Comparison of ENCODE assay signal across 18 cellular contexts in genomic region chr5:153699035-153699434, GRCh38.
"Had no signal": no experiment of that assay in that cellular context is flagged by ENCODE, and none has a peak within 500 bp of the region (broad histone marks: within the 10 kb centered on the region; RNA-seq: fewer than 3 reads in every experiment).

No MANE protein-coding gene starts in this region.

- H3K4me1 Mint-ChIP-seq: activated naive CD4-positive, alpha-beta T cell treated with anti-CD3 and anti-CD28 coated beads, Interleukin-2, amount 10 ng/mL, durations not matched to agents 7 days and 5 days had no signal

- H3K27me3 ChIP-seq: ascending aorta, cardiac muscle cell, suprapubic skin had no signal

- H3K27ac Mint-ChIP-seq: activated naive CD4-positive, alpha-beta T cell treated with anti-CD3 and anti-CD28 coated beads, Interleukin-2, amount 10 ng/mL, durations not matched to agents 7 days and 5 days; nephron progenitor cell; stimulated activated naive CD8-positive, alpha-beta T cell treated with anti-CD3 and anti-CD28 coated beads, Interleukin-15, Interleukin-2, amounts not matched to agents 100 ng/mL and 50 ng/mL, for 24 hours had no signal

- H3K27me3 Mint-ChIP-seq: activated naive CD4-positive, alpha-beta T cell treated with anti-CD3 and anti-CD28 coated beads, Interleukin-2, amount 10 ng/mL, durations not matched to agents 7 days and 5 days; stimulated activated naive CD8-positive, alpha-beta T cell treated with anti-CD3 and anti-CD28 coated beads, Interleukin-15, Interleukin-2, amounts not matched to agents 100 ng/mL and 50 ng/mL, for 24 hours had no signal

- H3K36me3 ChIP-seq: ascending aorta, cardiac muscle cell, prostate gland, suprapubic skin, WERI-Rb-1 had no signal

- H3K9me3 ChIP-seq: ascending aorta, prostate gland, suprapubic skin had no signal

- H3K27ac ChIP-seq: ascending aorta, cardiac muscle cell, dorsolateral prefrontal cortex, prostate gland, suprapubic skin, WERI-Rb-1 had no signal

- H3K9me3 Mint-ChIP-seq: activated naive CD4-positive, alpha-beta T cell treated with anti-CD3 and anti-CD28 coated beads, Interleukin-2, amount 10 ng/mL, durations not matched to agents 7 days and 5 days; nephron progenitor cell had no signal

- H3K36me3 Mint-ChIP-seq: activated naive CD4-positive, alpha-beta T cell treated with anti-CD3 and anti-CD28 coated beads, Interleukin-2, amount 10 ng/mL, durations not matched to agents 7 days and 5 days had no signal

- DNase-seq: activated CD4-positive, alpha-beta T cell treated with anti-CD3 and anti-CD28 coated beads, Interleukin-2, amount 50 U/mL, for 48 hours; activated naive CD4-positive, alpha-beta T cell treated with anti-CD3 and anti-CD28 coated beads, Interleukin-2, amount 10 ng/mL, durations not matched to agents 7 days and 5 days; dorsolateral prefrontal cortex; glutamatergic neuron; hypothalamus; nephron progenitor cell; right cardiac atrium; stimulated activated CD4-positive, alpha-beta T cell treated with anti-CD3 and anti-CD28 coated beads, Interleukin-4, amount 100 ng/mL, for 4 hours; T-helper 1 cell; trophoblast cell; WERI-Rb-1 had no signal

- ATAC-seq: esophagus mucosa, right cardiac atrium had no signal

- H3K4me3 ChIP-seq: ascending aorta, cardiac muscle cell, dorsolateral prefrontal cortex, prostate gland, smooth muscle cell, suprapubic skin had no signal

- H3K4me1 ChIP-seq: ascending aorta, prostate gland, suprapubic skin had no signal

- H3K4me3 Mint-ChIP-seq: activated naive CD4-positive, alpha-beta T cell treated with anti-CD3 and anti-CD28 coated beads, Interleukin-2, amount 10 ng/mL, durations not matched to agents 7 days and 5 days; nephron progenitor cell; stimulated activated naive CD8-positive, alpha-beta T cell treated with anti-CD3 and anti-CD28 coated beads, Interleukin-15, Interleukin-2, amounts not matched to agents 100 ng/mL and 50 ng/mL, for 24 hours had no signal
